Comparison of ENCODE assay signal across 20 cellular contexts in the genomic region with DNA sequence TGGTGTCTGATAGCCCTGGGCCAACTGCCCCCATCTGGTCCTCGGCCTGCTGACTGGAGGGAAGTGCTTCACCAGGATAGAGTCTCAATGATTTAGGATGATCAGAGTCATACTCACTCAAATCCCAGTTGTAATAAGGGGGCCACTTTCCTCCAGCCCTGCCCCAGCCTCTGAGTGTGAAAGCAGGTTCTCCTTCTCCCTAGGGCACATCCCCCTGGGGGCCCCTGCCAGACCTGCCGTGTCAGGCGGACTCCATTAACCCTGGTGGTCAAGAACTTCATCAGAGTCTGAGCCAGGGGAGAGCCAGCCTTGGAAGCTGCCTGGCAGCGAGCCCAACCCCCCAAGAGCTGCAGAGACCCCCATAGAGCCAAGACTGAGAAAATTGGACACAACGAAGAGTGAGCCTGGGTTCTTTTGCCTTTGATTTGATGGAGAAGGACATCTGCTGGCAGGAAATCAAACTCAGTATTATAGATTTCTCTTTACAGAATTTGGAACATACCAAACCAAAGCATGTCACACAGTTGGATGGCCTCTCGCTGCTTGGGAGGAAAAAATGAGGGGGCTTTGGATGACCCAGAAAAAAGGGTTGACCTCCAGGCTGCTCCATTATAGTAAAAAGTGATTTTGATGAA.
"Had no signal": no experiment of that assay in that cellular context is flagged by ENCODE, and none has a peak within 500 bp of the region (broad histone marks: within the 10 kb centered on the region; RNA-seq: fewer than 3 reads in every experiment).

No MANE protein-coding gene starts in this region.

- H3K4me3 ChIP-seq: ascending aorta, lower lobe of right lung, sigmoid colon, thoracic aorta, upper lobe of left lung had no signal

- H3K27me3 ChIP-seq: ascending aorta, sigmoid colon, upper lobe of left lung had no signal

- DNase-seq: activated CD4-positive, alpha-beta T cell treated with anti-CD3 and anti-CD28 coated beads, Interleukin-2, amount 50 U/mL, for 1 hour; activated CD8-positive, alpha-beta memory T cell treated with anti-CD3 and anti-CD28 coated beads for 24 hours; activated CD8-positive, alpha-beta memory T cell treated with anti-CD3 and anti-CD28 coated beads, Interleukin-2, amount 50 U/mL, for 48 hours; activated effector memory CD4-positive, alpha-beta T cell treated with anti-CD3 and anti-CD28 coated beads, Interleukin-2, amount 50 U/mL, for 16 hours; activated T-cell treated with anti-CD3 and anti-CD28 coated beads, Interleukin-2, amount 50 U/mL, for 72 hours; cortex of kidney; erythroblast; foreskin melanocyte; glutamatergic neuron; hypothalamus; islet precursor cell; left colon; lower lobe of right lung; natural killer cell; sigmoid colon; stimulated activated CD4-positive, alpha-beta T cell treated with anti-CD3 and anti-CD28 coated beads, Interleukin-4, amount 100 ng/mL, for 4 hours had no signal

- H3K9me3 ChIP-seq: ascending aorta, lower lobe of right lung, sigmoid colon, thoracic aorta, upper lobe of left lung had no signal

- H3K9ac ChIP-seq: parathyroid adenoma had no signal

- H3K79me2 ChIP-seq: parathyroid adenoma had no signal

- H3K27ac ChIP-seq: ascending aorta, lower lobe of right lung, parathyroid adenoma, sigmoid colon, thoracic aorta, upper lobe of left lung had no signal

- H3K36me3 ChIP-seq: ascending aorta, lower lobe of right lung, sigmoid colon, thoracic aorta, upper lobe of left lung had no signal

- H3K4me1 ChIP-seq: ascending aorta, lower lobe of right lung, parathyroid adenoma, sigmoid colon, upper lobe of left lung had no signal

- H2AFZ ChIP-seq: parathyroid adenoma had no signal
